ENCODE assay signal across 9 cellular contexts in genomic region chrX:86946569-86946968, GRCh38.
A peak's percentile ranks its signal among the peaks of the same experiment; 100 is the strongest.
DNase-seq lines count a peak whose midpoint lies in the region; ATAC-seq and TF ChIP-seq lines count a peak whose summit lies in the region.
"Had no signal": no experiment of that assay in that cellular context is flagged by ENCODE, and none has a peak within 500 bp of the region (broad histone marks: within the 10 kb centered on the region; RNA-seq: fewer than 3 reads in every experiment).

No MANE protein-coding gene starts in this region.

- no peak overlapping the region for H3K27ac Mint-ChIP-seq in endothelial cell (ENCODE audit: unreplicated experiment)
- H3K27ac Mint-ChIP-seq: activated naive CD8-positive, alpha-beta T cell had no signal

- TF ChIP-seq CTCF in HFF-Myc (IDR thresholded peaks at IDR 0.05; ENCODE audit: low read depth, low read length, missing control alignments) (peak; percentile 7), endothelial cell (IDR thresholded peaks at IDR 0.05; ENCODE audit: unreplicated experiment) (peak; percentile 39)

- peak; percentile 6 for DNase-seq in SIG-M5 treated with dmso at 0.1 percent for 504 hours (lab: John Stamatoyannopoulos, UW; ENCODE audit: unreplicated experiment)
- DNase-seq in SIG-M5 (lab: John Stamatoyannopoulos, UW): no peak
- no peak for DNase-seq in HFF-Myc (ENCODE audit: extremely low read depth, low read depth)
- DNase-seq in NCI-H526 (lab: John Stamatoyannopoulos, UW): peak; percentile 5 to 50
- peak; percentile 26 for DNase-seq in endothelial cell (ENCODE audit: low spot score)
- DNase-seq in putamen (ENCODE audit: low spot score): peak; percentile 5
- DNase-seq in stimulated activated CD4-positive, alpha-beta T cell treated with anti-CD3 and anti-CD28 coated beads, Interleukin-2, amount 100 ng/mL, for 48 hours: no peak

- peaks cover 3% of the 10 kb centered on the region for H3K4me1 Mint-ChIP-seq in endothelial cell (ENCODE audit: unreplicated experiment)

- no peak for ATAC-seq in GM18519 (IDR thresholded peaks at IDR 0.05; ENCODE audit: low FRiP score, unreplicated experiment)

- H3K36me3 Mint-ChIP-seq in endothelial cell (ENCODE audit: low read depth, unreplicated experiment): no peaks in the 10 kb centered on the region
- H3K36me3 Mint-ChIP-seq: activated naive CD8-positive, alpha-beta T cell had no signal

- no peaks in the 10 kb centered on the region for H3K27me3 Mint-ChIP-seq in endothelial cell (ENCODE audit: unreplicated experiment)
- H3K27me3 Mint-ChIP-seq: activated naive CD8-positive, alpha-beta T cell had no signal

- H3K9me3 Mint-ChIP-seq in endothelial cell (ENCODE audit: unreplicated experiment): no peaks in the 10 kb centered on the region

- H3K4me3 ChIP-seq in HFF-Myc (replicated peaks; ENCODE audit: low read depth, low read length): no peak overlapping the region

- H3K4me3 Mint-ChIP-seq in endothelial cell (ENCODE audit: unreplicated experiment): no peak overlapping the region
- H3K4me3 Mint-ChIP-seq: activated naive CD8-positive, alpha-beta T cell had no signal

Comparison
In these comparisons a context has a peak if more than half of its experiments do, and no peak if none do; other contexts are left out.
1. DNase-seq: peak in SIG-M5 treated with dmso at 0.1 percent for 504 hours (single experiment), NCI-H526 (2 of 2), endothelial cell (single experiment) and putamen (single experiment); none in SIG-M5 (single experiment), HFF-Myc (single experiment) and stimulated activated CD4-positive, alpha-beta T cell treated with anti-CD3 and anti-CD28 coated beads, Interleukin-2, amount 100 ng/mL, for 48 hours (0 of 2).